ENCODE assay signal across 7 cellular contexts in the genomic region with DNA sequence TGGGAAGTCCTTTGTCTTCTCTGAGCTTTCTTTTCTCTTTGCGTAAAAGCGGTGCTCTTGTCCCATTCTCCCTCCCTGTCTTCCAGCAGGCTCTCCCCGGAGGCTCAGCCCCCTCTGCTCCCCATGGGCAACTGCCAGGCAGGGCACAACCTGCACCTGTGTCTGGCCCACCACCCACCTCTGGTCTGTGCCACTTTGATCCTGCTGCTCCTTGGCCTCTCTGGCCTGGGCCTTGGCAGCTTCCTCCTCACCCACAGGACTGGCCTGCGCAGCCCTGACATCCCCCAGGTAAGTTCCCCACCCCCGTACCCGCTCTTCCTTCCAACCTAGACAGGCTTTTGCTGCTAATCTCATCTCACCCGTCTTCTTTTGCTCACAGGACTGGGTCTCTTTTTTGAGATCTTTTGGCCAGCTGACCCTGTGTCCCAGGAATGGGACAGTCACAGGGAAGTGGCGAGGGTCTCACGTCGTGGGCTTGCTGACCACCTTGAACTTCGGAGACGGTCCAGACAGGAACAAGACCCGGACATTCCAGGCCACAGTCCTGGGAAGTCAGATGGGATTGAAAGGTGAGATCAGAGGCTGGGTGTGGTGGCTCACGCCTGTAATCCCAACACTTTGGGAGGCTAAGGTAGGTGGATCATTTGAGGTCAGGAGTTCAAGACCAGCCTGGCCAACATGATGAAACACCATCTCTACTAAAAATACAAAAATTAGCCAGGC. TPM values are rescaled to one million over a fixed set of nuclear protein-coding genes. Genes with fewer than 3 reads are reported as not detected.
DNase-seq lines count a peak whose midpoint lies in the region; TF ChIP-seq lines count a peak whose summit lies in the region.

No MANE protein-coding gene starts in this region.

- no peak for TF ChIP-seq CTCF in stomach (IDR thresholded peaks at IDR 0.05)

- intact Hi-C loops in stomach (cut with DNase I; ENCODE audit: low total_unique reads): no loop called here

- H3K4me1 ChIP-seq in HUES6 (ENCODE audit: control insufficient read depth, insufficient read depth, low read length) (peaks cover 9% of the 10 kb centered on the region; the same call in 1 of the 2 replicates), stomach (peaks cover 7 to 40% (median 32%) of the 10 kb centered on the region in 4 donors)

- H3K9ac ChIP-seq in HUES6 (ENCODE audit: low read length): no peak overlapping the region

- H3K4me1 Mint-ChIP-seq in activated naive CD8-positive, alpha-beta T cell treated with anti-CD3 and anti-CD28 coated beads for 36 hours: peaks cover 16% of the 10 kb centered on the region

- H3K36me3 Mint-ChIP-seq in activated naive CD8-positive, alpha-beta T cell treated with anti-CD3 and anti-CD28 coated beads for 36 hours: no peaks in the 10 kb centered on the region

- peak overlapping the region; percentile 79 for H3K27ac Mint-ChIP-seq in activated naive CD8-positive, alpha-beta T cell treated with anti-CD3 and anti-CD28 coated beads for 36 hours

- H3K9me3 Mint-ChIP-seq in activated naive CD8-positive, alpha-beta T cell treated with anti-CD3 and anti-CD28 coated beads for 36 hours: no peaks in the 10 kb centered on the region

- H3K27me3 ChIP-seq in HUES6 (ENCODE audit: control insufficient read depth, insufficient read depth, low read length): no peaks in the 10 kb centered on the region
- no peaks in the 10 kb centered on the region for H3K27me3 ChIP-seq in layer of hippocampus (ENCODE audit: control insufficient read depth, insufficient read depth, low read length)
- no peaks in the 10 kb centered on the region for H3K27me3 ChIP-seq in stomach

- H3K9me3 ChIP-seq in HUES6 (ENCODE audit: control insufficient read depth, insufficient read depth, low read depth, low read length): no peaks in the 10 kb centered on the region
- no peaks in the 10 kb centered on the region for H3K9me3 ChIP-seq in stomach

- WGBS in stomach, 5 donors: 70 to 79% (median 73%) methylated on average over 14 of the region's 14 CpGs

- H3K27me3 Mint-ChIP-seq in activated naive CD8-positive, alpha-beta T cell treated with anti-CD3 and anti-CD28 coated beads for 36 hours: no peaks in the 10 kb centered on the region

- no peak for TF ChIP-seq EP300 in stomach (IDR thresholded peaks at IDR 0.05)

- no peak for DNase-seq in activated naive CD8-positive, alpha-beta T cell treated with anti-CD3 and anti-CD28 coated beads for 36 hours
- no peak for DNase-seq in stomach
- DNase-seq in NCI-H2107 treated with DMSO at 0.1 percent for 48 hours (lab: John Stamatoyannopoulos, UW; ENCODE audit: unreplicated experiment): no peak
- DNase-seq in central memory CD4-positive, alpha-beta T cell: no peak
- no peak for DNase-seq in LoVo (ENCODE audit: low spot score)

- peak overlapping the region; percentile 69 for H3K4me3 ChIP-seq in HUES6 (ENCODE audit: low read depth, low read length)
- H3K4me3 ChIP-seq in stomach: peak overlapping the region; percentile 66 to 79 (median 70)

- H3K27ac ChIP-seq in HUES6 (ENCODE audit: low read depth, low read length) (no peak overlapping the region), layer of hippocampus (ENCODE audit: low read depth, low read length) (peak overlapping the region; percentile 93), stomach (peak overlapping the region; percentile 92 to 96 (median 94))

- H3K4me3 Mint-ChIP-seq in activated naive CD8-positive, alpha-beta T cell treated with anti-CD3 and anti-CD28 coated beads for 36 hours: peak overlapping the region; percentile 83

- peaks cover 4% of the 10 kb centered on the region for H3K36me3 ChIP-seq in HUES6 (ENCODE audit: control insufficient read depth, insufficient read depth, low read length)
- peaks cover 0 to 38% (median 30%) of the 10 kb centered on the region in 4 donors for H3K36me3 ChIP-seq in stomach

- no peak for TF ChIP-seq POLR2A in stomach (IDR thresholded peaks at IDR 0.05)

RNA-seq across cellular contexts. Expression of gene TMEM219, which starts 1.3 kb away (rescaled TPM):
- total RNA-seq in activated naive CD8-positive, alpha-beta T cell treated with anti-CD3 and anti-CD28 coated beads for 36 hours: 10 to 100 TPM; 29.3 TPM
- 100 to 1,000 TPM in 1 of 5 donors, 10 to 100 TPM in 4; 32.1 to 238 (median 60.5) TPM for total RNA-seq in stomach
- polyA plus RNA-seq in stomach: 100 to 1,000 TPM; 190 to 286 (median 212) TPM

RNA-seq across cellular contexts. Expression of gene TAOK2, which starts 10.5 kb away (rescaled TPM):
- total RNA-seq in activated naive CD8-positive, alpha-beta T cell treated with anti-CD3 and anti-CD28 coated beads for 36 hours: 10 to 100 TPM; 24.9 to 26.4 TPM
- 100 to 1,000 TPM in 1 of 5 donors, 10 to 100 TPM in 4; 33.8 to 135 (median 36.6) TPM for total RNA-seq in stomach
- polyA plus RNA-seq in stomach: 10 to 100 TPM; 12.5 to 22.6 (median 14.5) TPM

RNA-seq across cellular contexts. Expression of gene HIRIP3, which starts 32.2 kb away (rescaled TPM):
- total RNA-seq in activated naive CD8-positive, alpha-beta T cell treated with anti-CD3 and anti-CD28 coated beads for 36 hours: 10 to 100 TPM; 39.5 to 41.4 TPM
- 10 to 100 TPM in 1 of 5 donors, 1 to 10 TPM in 4; 1.8 to 13.4 (median 5.1) TPM for total RNA-seq in stomach
- 10 to 100 TPM; 13.6 to 14.8 (median 13.7) TPM for polyA plus RNA-seq in stomach

RNA-seq across cellular contexts. Expression of gene INO80E, which starts 32.9 kb away (rescaled TPM):
- total RNA-seq in activated naive CD8-positive, alpha-beta T cell treated with anti-CD3 and anti-CD28 coated beads for 36 hours: 10 to 100 TPM; 83.8 to 91.1 TPM
- 100 to 1,000 TPM in 1 of 5 donors, 10 to 100 TPM in 3, 1 to 10 TPM in 1; 3.5 to 319 (median 18.2) TPM for total RNA-seq in stomach
- 100 to 1,000 TPM in 1 of 3 donors, 10 to 100 TPM in 2; 45.7 to 109 (median 59.0) TPM for polyA plus RNA-seq in stomach

RNA-seq across cellular contexts. Expression of gene KCTD13, which starts 37.2 kb away (rescaled TPM):
- 10 to 100 TPM; 27.2 to 30.3 TPM for total RNA-seq in activated naive CD8-positive, alpha-beta T cell treated with anti-CD3 and anti-CD28 coated beads for 36 hours
- total RNA-seq in stomach: 100 to 1,000 TPM in 1 of 5 donors, 10 to 100 TPM in 4; 15.4 to 182 (median 35.3) TPM
- 10 to 100 TPM in 1 of 3 donors, 1 to 10 TPM in 2; 6.3 to 14.3 (median 7.4) TPM for polyA plus RNA-seq in stomach
